Comparison of ENCODE assay signal across 1 cellular context in the genomic region with DNA sequence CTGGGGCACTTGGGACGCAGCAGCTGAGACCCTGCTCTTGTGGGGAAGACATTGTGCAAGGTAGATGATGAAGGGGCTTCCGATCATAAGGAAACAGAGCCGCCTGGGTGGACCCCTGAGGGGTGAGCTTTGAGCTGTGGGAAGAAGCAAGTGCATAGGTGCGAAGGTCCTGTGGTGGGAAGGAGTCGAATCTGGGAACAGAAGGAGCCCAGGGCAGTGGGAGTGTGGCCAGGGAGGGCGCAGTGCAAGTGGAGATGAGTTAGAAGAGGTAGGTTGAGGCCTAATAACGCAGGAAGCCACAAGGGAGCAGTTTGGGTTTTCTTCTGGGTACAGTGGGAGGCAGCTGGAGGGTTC.
A peak's percentile ranks its signal among the peaks of the same experiment; 100 is the strongest.
TF ChIP-seq lines count a peak whose summit lies in the region.

No MANE protein-coding gene starts in this region.

TF ChIP-seq in K562, 482 proteins besides CTCF, POLR2A, EP300 and RAD21:
- TF ChIP-seq ERF (CRISPR knock-in tag; IDR thresholded peaks at IDR 0.05) (no peak), SUPT5H (IDR thresholded peaks at IDR 0.05) (peak; percentile 23; the same call in 1 of the 2 replicates), RNF2 (IDR thresholded peaks at IDR 0.05) (no peak), ZNF324 (CRISPR knock-in tag; IDR thresholded peaks at IDR 0.05) (no peak)
